Comparison of ENCODE assay signal across 1 cellular context in the genomic region with DNA sequence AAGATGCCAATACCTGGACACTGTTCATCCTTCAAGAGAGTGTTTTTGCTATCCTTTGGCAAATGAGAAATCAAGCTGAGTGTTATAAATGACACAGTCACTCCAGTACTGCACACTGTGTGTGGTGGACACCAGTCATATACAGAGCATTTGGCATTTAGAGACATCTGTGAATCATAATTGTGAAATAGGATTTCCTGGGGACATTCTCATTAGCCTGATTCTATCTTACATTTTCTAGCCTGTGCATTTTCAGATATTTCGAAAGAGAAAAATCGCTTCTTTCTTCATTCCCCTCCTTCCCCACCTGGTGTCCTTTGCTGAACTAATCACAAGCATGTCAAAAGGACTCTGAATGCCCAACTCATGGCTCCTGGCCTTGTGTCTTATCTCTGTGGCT.
TF ChIP-seq lines count a peak whose summit lies in the region.

No MANE protein-coding gene starts in this region.

TF ChIP-seq in SK-N-SH, 30 proteins besides CTCF, POLR2A, EP300 and RAD21 (continued from another document):
- TF ChIP-seq, protein P1, sequence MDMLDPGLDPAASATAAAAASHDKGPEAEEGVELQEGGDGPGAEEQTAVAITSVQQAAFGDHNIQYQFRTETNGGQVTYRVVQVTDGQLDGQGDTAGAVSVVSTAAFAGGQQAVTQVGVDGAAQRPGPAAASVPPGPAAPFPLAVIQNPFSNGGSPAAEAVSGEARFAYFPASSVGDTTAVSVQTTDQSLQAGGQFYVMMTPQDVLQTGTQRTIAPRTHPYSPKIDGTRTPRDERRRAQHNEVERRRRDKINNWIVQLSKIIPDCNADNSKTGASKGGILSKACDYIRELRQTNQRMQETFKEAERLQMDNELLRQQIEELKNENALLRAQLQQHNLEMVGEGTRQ (IDR thresholded peaks at IDR 0.05; ENCODE audit: borderline replicate concordance, low read depth, low read length), result no peak
- TF ChIP-seq GATA2 (CRISPR knock-in tag; IDR thresholded peaks at IDR 0.05) (peak; percentile 76), TAF1 (IDR thresholded peaks at IDR 0.05; ENCODE audit: borderline replicate concordance, low read depth, low read length) (no peak), JUND (IDR thresholded peaks at IDR 0.05) (no peak), RCOR1 (IDR thresholded peaks at IDR 0.05; ENCODE audit: low read length) (peak; percentile 75), RFX5 (IDR thresholded peaks at IDR 0.05; ENCODE audit: low read length) (no peak), GABPA (IDR thresholded peaks at IDR 0.05; ENCODE audit: low read depth) (no peak), FOSL2 (IDR thresholded peaks at IDR 0.05; ENCODE audit: borderline replicate concordance, low read depth) (0 out of 2 replicates have a peak, but pooled peaks have one; percentile 0), TEAD4 (IDR thresholded peaks at IDR 0.05; ENCODE audit: borderline replicate concordance, insufficient read depth) (no peak), NRF1 (IDR thresholded peaks at IDR 0.05; ENCODE audit: low read depth, low read length) (no peak), FOXJ3 (CRISPR knock-in tag; IDR thresholded peaks at IDR 0.05) (0 out of 2 replicates have a peak, but pooled peaks have one; percentile 18), CHD2 (IDR thresholded peaks at IDR 0.05; ENCODE audit: low read length, partially characterized antibody) (peak; percentile 60), EZH2phosphoT487 (IDR thresholded peaks at IDR 0.05; ENCODE audit: borderline replicate concordance, low read depth) (no peak), MAX (IDR thresholded peaks at IDR 0.05; ENCODE audit: low read depth) (no peak), YY1 (IDR thresholded peaks at IDR 0.05; ENCODE audit: low read depth) (no peak), TCF12 (IDR thresholded peaks at IDR 0.05) (0 out of 2 replicates have a peak, but pooled peaks have one; percentile 8), PBX3 (IDR thresholded peaks at IDR 0.05) (peak; percentile 7; the same call in 1 of the 2 replicates), NFIC (IDR thresholded peaks at IDR 0.05; ENCODE audit: borderline replicate concordance) (no peak), ELF1 (IDR thresholded peaks at IDR 0.05) (no peak), POLR2AphosphoS5 (IDR thresholded peaks at IDR 0.05; ENCODE audit: low read depth, low read length) (no peak)
- TF ChIP-seq, protein P2, sequence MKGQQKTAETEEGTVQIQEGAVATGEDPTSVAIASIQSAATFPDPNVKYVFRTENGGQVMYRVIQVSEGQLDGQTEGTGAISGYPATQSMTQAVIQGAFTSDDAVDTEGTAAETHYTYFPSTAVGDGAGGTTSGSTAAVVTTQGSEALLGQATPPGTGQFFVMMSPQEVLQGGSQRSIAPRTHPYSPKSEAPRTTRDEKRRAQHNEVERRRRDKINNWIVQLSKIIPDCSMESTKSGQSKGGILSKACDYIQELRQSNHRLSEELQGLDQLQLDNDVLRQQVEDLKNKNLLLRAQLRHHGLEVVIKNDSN (IDR thresholded peaks at IDR 0.05; ENCODE audit: borderline replicate concordance, low read depth), result no peak
